8 cellular contexts compared by ENCODE assay signal in genomic region chrX:48025561-48025960, GRCh38. TPM values are rescaled to one million over a fixed set of nuclear protein-coding genes. Genes with fewer than 3 reads are reported as not detected.
DNase-seq lines count a peak whose midpoint lies in the region; TF ChIP-seq lines count a peak whose summit lies in the region.

No MANE protein-coding gene starts in this region.

- 44% methylated on average over 7 of the region's 7 CpGs for WGBS in smooth muscle cell (ENCODE audit: low lambda C conversion rate)

- H3K36me3 ChIP-seq in PC-9 (ENCODE audit: low read depth) (no peaks in the 10 kb centered on the region), smooth muscle cell (ENCODE audit: low read depth) (no peaks in the 10 kb centered on the region)

- no TSS peak for BruUV-seq in PC-9 (replicated peaks; lab: Mats Ljungman, UMichigan)

- H3K27ac ChIP-seq in PC-9 (no peak overlapping the region), smooth muscle cell (ENCODE audit: low read depth) (no peak overlapping the region)

- H3F3A ChIP-seq in PC-9 (ENCODE audit: insufficient read depth, low read depth), result no peaks in the 10 kb centered on the region
- H3F3A ChIP-seq in smooth muscle cell (ENCODE audit: low read depth), result no peaks in the 10 kb centered on the region

- H3K27me3 ChIP-seq in PC-9 (ENCODE audit: insufficient read depth, low read depth), result no peaks in the 10 kb centered on the region
- H3K27me3 ChIP-seq in smooth muscle cell (ENCODE audit: low read depth), result no peaks in the 10 kb centered on the region

- H3K4me2 ChIP-seq in PC-9 (no peak overlapping the region), smooth muscle cell (no peak overlapping the region)

- intact Hi-C loops in PC-9 (cut with micrococcal nuclease; ENCODE audit: unreplicated experiment), result loop anchor here (5.0 to 10.0 kb wide), 2 partner anchors 173 to 361 kb away; no protein-coding TSS in a partner anchor

- H3K4me3 ChIP-seq in PC-9 (no peak overlapping the region), smooth muscle cell (no peak overlapping the region)

- H3K79me2 ChIP-seq in PC-9 (ENCODE audit: low read depth) (no peaks in the 10 kb centered on the region), smooth muscle cell (ENCODE audit: low read depth) (no peaks in the 10 kb centered on the region)

- no peaks in the 10 kb centered on the region for H3K9me2 ChIP-seq in PC-9 (ENCODE audit: insufficient read depth)

- H4K20me1 ChIP-seq in PC-9 (ENCODE audit: insufficient read depth) (no peaks in the 10 kb centered on the region), smooth muscle cell (ENCODE audit: low read depth) (no peaks in the 10 kb centered on the region)

- H2AFZ ChIP-seq in PC-9 (no peak overlapping the region), smooth muscle cell (ENCODE audit: low read depth) (no peak overlapping the region)

- CTCF ChIA-PET in PC-9 (lab: Charles Lee), result no interaction called here

- H3K9ac ChIP-seq in smooth muscle cell (ENCODE audit: low read depth), result no peak overlapping the region

- H3K9me3 ChIP-seq in PC-9 (ENCODE audit: insufficient read depth, low read depth) (no peaks in the 10 kb centered on the region), smooth muscle cell (replicated peaks; ENCODE audit: low read depth) (no peaks in the 10 kb centered on the region)

- DNase-seq in SHP77 (lab: John Stamatoyannopoulos, UW) (peak; percentile 33 to 56), SHP77 treated with DMSO at 0.1 percent for 48 hours (lab: John Stamatoyannopoulos, UW) (no peak), Kasumi-1 (lab: John Stamatoyannopoulos, UW) (peak; percentile 59 to 60), PC-9 (peak in 1 of 2 experiments; percentile 43), astrocyte of the hippocampus (ENCODE audit: low read depth, low spot score) (peak; percentile 67), iPS-NIHi11 (ENCODE audit: low spot score) (peak; percentile 27), smooth muscle cell (lab: John Stamatoyannopoulos, UW; ENCODE audit: unreplicated experiment) (no peak), T-helper 9 cell (no peak)

- no peaks in the 10 kb centered on the region for H3K4me1 ChIP-seq in PC-9 (replicated peaks; ENCODE audit: insufficient read depth)
- no peaks in the 10 kb centered on the region for H3K4me1 ChIP-seq in smooth muscle cell (ENCODE audit: low read depth)

- POLR2A ChIA-PET in PC-9 (lab: Charles Lee; ENCODE audit: unreplicated experiment), result no interaction called here

- TF ChIP-seq CTCF in PC-9 (conservative IDR thresholded peaks at IDR 0.05) (peak; percentile 65), smooth muscle cell (IDR thresholded peaks at IDR 0.05; ENCODE audit: borderline replicate concordance, insufficient read depth, poor library complexity, severe bottlenecking) (peak; percentile 48)

RNA-seq across cellular contexts. Expression of gene SPACA5, which starts 18.8 kb away (rescaled TPM):
- total RNA-seq in PC-9 (2021) (not detected in 2 replicates), smooth muscle cell (not detected in 2 replicates)
- not detected in 2 replicates for polyA plus RNA-seq in smooth muscle cell

RNA-seq across cellular contexts. Expression of gene ZNF182, which starts 21.8 kb away (rescaled TPM):
- total RNA-seq in PC-9 (2021) (3.1 and 3.8 TPM in 2 replicates), smooth muscle cell (5.8 and 7.4 TPM in 2 replicates)
- polyA plus RNA-seq in smooth muscle cell, result 2.8 and 3.0 TPM in 2 replicates

RNA-seq across cellular contexts. Expression of gene ZNF630, which starts 45.9 kb away (rescaled TPM):
- 2.3 and 3.0 TPM in 2 replicates for total RNA-seq in PC-9 (2021)
- 5.0 and 7.9 TPM in 2 replicates for total RNA-seq in smooth muscle cell
- polyA plus RNA-seq in smooth muscle cell, result 2.1 and 2.2 TPM in 2 replicates

Comparison
In these comparisons a context has a peak if more than half of its experiments do, and no peak if none do; other contexts are left out.
1. DNase-seq: peak in SHP77 (2 of 2), Kasumi-1 (2 of 2), astrocyte of the hippocampus (single experiment) and iPS-NIHi11 (single experiment); none in SHP77 treated with DMSO at 0.1 percent for 48 hours (single experiment), smooth muscle cell (single experiment) and T-helper 9 cell (single experiment).